Comparison of ENCODE assay signal across 10 cellular contexts in the genomic region with DNA sequence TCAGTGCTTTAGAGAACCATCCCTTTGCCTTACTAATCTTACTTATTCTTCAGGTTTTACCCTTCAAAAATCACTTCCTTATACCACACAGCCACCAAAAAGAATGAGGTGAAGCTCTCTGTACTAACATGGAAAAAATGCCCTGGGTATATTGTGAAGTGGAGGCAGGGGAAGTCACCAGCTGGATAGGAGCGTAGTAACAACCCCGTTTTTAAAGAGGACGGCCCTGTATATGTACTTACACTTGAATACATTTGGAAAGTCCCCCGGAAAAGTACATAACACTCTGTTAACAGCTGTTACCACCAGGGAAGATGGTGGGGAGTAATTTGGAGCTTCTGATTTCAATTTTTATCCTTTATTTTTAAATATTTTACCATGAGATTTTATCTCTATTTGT. TPM values are rescaled to one million over a fixed set of nuclear protein-coding genes. Genes with fewer than 3 reads are reported as not detected.
A peak's percentile ranks its signal among the peaks of the same experiment; 100 is the strongest.
DNase-seq lines count a peak whose midpoint lies in the region; ATAC-seq and TF ChIP-seq lines count a peak whose summit lies in the region.
"Had no signal": no experiment of that assay in that cellular context is flagged by ENCODE, and none has a peak within 500 bp of the region (broad histone marks: within the 10 kb centered on the region; RNA-seq: fewer than 3 reads in every experiment).

No MANE protein-coding gene starts in this region.

- 20 to 29% methylated on average over 4 of the region's 4 CpGs for WGBS in tibial nerve, 2 donors

- H3K4me3 ChIP-seq in OCI-LY7 (ENCODE audit: low read depth, low read length, poor library complexity, severe bottlenecking) (peak overlapping the region; percentile 40), tibial nerve (no peak overlapping the region)
- H3K4me3 ChIP-seq: thoracic aorta had no signal

- peak overlapping the region; percentile 78 for H3K4me2 ChIP-seq in OCI-LY7 (ENCODE audit: low read length)

- TF ChIP-seq POLR2A in tibial nerve (IDR thresholded peaks at IDR 0.05) = no peak

- peak overlapping the region; percentile 97 for H3K27ac ChIP-seq in OCI-LY7 (ENCODE audit: low read depth, low read length, poor library complexity, severe bottlenecking)
- peak overlapping the region in 3 of 4 donors; percentile 2 to 55 (median 34) for H3K27ac ChIP-seq in tibial nerve
- H3K27ac ChIP-seq: neutrophil had no signal

- no peaks in the 10 kb centered on the region for H3K27me3 ChIP-seq in tibial nerve
- H3K27me3 ChIP-seq: neutrophil had no signal

- intact Hi-C loops in OCI-LY7 (cut with micrococcal nuclease; ENCODE audit: unreplicated experiment) = loop anchor here (2.0 kb wide), 1 partner anchor 17 kb away; no protein-coding TSS in a partner anchor

- POLR2A ChIA-PET in OCI-LY7 (lab: Charles Lee) = interaction anchor here (0.8 to 1.4 kb wide), 15 partner anchors 8 to 215 kb away, joined by 3 to 9 read pairs (median 3); a partner anchor contains a TSS

- no peaks in the 10 kb centered on the region for H3K36me3 Mint-ChIP-seq in activated T-cell treated with anti-CD3 and anti-CD28 coated beads, Interleukin-2, amount 50 U/mL, for 72 hours (ENCODE audit: insufficient read depth in 2 of 2)

- peak overlapping the region; percentile 96 for H2AFZ ChIP-seq in OCI-LY7 (ENCODE audit: low read length)

- peak; percentile 67 to 69 for ATAC-seq in activated T-cell treated with anti-CD3 and anti-CD28 coated beads, Interleukin-2, amount 50 U/mL, for 72 hours (replicated peaks in 1 of 2)
- ATAC-seq in esophagus mucosa (peak; percentile 14), HG03139 (IDR thresholded peaks at IDR 0.05; ENCODE audit: unreplicated experiment) (no peak), HG02840 (IDR thresholded peaks at IDR 0.05; ENCODE audit: low FRiP score, unreplicated experiment) (no peak)

- H3K4me3 Mint-ChIP-seq in activated T-cell treated with anti-CD3 and anti-CD28 coated beads, Interleukin-2, amount 50 U/mL, for 72 hours = peak overlapping the region; percentile 72 to 75

- H3K9me3 Mint-ChIP-seq in activated T-cell treated with anti-CD3 and anti-CD28 coated beads, Interleukin-2, amount 50 U/mL, for 72 hours = peaks cover 0 to 2% of the 10 kb centered on the region in 2 donors

- peak overlapping the region; percentile 96 for H3K27ac Mint-ChIP-seq in activated T-cell treated with anti-CD3 and anti-CD28 coated beads, Interleukin-2, amount 50 U/mL, for 72 hours

- no peaks in the 10 kb centered on the region for H3K36me3 ChIP-seq in OCI-LY7 (ENCODE audit: insufficient read depth, low read length)
- H3K36me3 ChIP-seq in tibial nerve = no peaks in the 10 kb centered on the region
- H3K36me3 ChIP-seq: neutrophil, thoracic aorta had no signal

- H3K4me1 ChIP-seq in OCI-LY7 (ENCODE audit: insufficient read depth, low read length, poor library complexity, severe bottlenecking) (peaks cover 62% of the 10 kb centered on the region), tibial nerve (peaks cover 0 to 9% (median 0%) of the 10 kb centered on the region in 4 donors)

- no peaks in the 10 kb centered on the region for H3K27me3 Mint-ChIP-seq in activated T-cell treated with anti-CD3 and anti-CD28 coated beads, Interleukin-2, amount 50 U/mL, for 72 hours (ENCODE audit: low read depth)

- H3K9me2 ChIP-seq in OCI-LY7 (ENCODE audit: insufficient read depth, low read length) = no peaks in the 10 kb centered on the region

- H4K20me1 ChIP-seq in OCI-LY7 (ENCODE audit: insufficient read depth, low read length) = no peaks in the 10 kb centered on the region

- H3K79me2 ChIP-seq in OCI-LY7 (ENCODE audit: insufficient read depth, low read depth, low read length) = no peaks in the 10 kb centered on the region

- CTCF ChIA-PET in OCI-LY7 (lab: Charles Lee; ENCODE audit: unreplicated experiment) = interaction anchor here (1.0 kb wide), 1 partner anchor 9 kb away, joined by 3 read pairs; no protein-coding TSS in a partner anchor

- peak in 1 of 2 donors; percentile 27 for DNase-seq in activated T-cell treated with anti-CD3 and anti-CD28 coated beads, Interleukin-2, amount 50 U/mL, for 72 hours
- no peak for DNase-seq in activated T-cell treated with anti-CD3 and anti-CD28 coated beads, Interleukin-2, amount 50 U/mL, for 48 hours
- DNase-seq in OCI-LY7 (ENCODE audit: low spot score) (peak; percentile 61), tibial nerve (ENCODE audit: low spot score in 2 of 2) (no peak), NCI-H1436 treated with DMSO at 0.1 percent for 48 hours (lab: John Stamatoyannopoulos, UW) (no peak)

- no peak for TF ChIP-seq CTCF in OCI-LY7 (conservative IDR thresholded peaks at IDR 0.05; ENCODE audit: low read length)
- TF ChIP-seq CTCF in tibial nerve (IDR thresholded peaks at IDR 0.05) = no peak

- H3K9me3 ChIP-seq in OCI-LY7 (ENCODE audit: low read length) (peaks cover 8% of the 10 kb centered on the region; the same call in 1 of the 2 replicates), tibial nerve (no peaks in the 10 kb centered on the region)
- H3K9me3 ChIP-seq: neutrophil, thoracic aorta had no signal

- TSS peak; percentile 97 for BruUV-seq in OCI-LY7 (replicated peaks; lab: Mats Ljungman, UMichigan)

- peaks cover 61% of the 10 kb centered on the region for H3K4me1 Mint-ChIP-seq in activated T-cell treated with anti-CD3 and anti-CD28 coated beads, Interleukin-2, amount 50 U/mL, for 72 hours (ENCODE audit: low read depth)

- TF ChIP-seq EP300 in tibial nerve (IDR thresholded peaks at IDR 0.05) = no peak

RNA-seq across cellular contexts. Expression of a gene that starts 28.2 kb away (rescaled TPM):
- 100 to 1,000 TPM; 138 to 156 TPM for total RNA-seq in activated T-cell treated with anti-CD3 and anti-CD28 coated beads, Interleukin-2, amount 50 U/mL, for 72 hours
- 87.7 and 94.7 TPM in 2 replicates for total RNA-seq in OCI-LY7 (2014; rRNA removed; shearing (Covaris generic))
- total RNA-seq in OCI-LY7 (2022) (200 and 220 TPM in 2 replicates), esophagus mucosa (80.6 TPM), tibial nerve (10 to 100 TPM; 61.5 to 92.6 (median 78.6) TPM)

RNA-seq across cellular contexts. Expression of a gene that starts 47.3 kb away (rescaled TPM):
- 100 to 1,000 TPM; 437 to 541 TPM for total RNA-seq in activated T-cell treated with anti-CD3 and anti-CD28 coated beads, Interleukin-2, amount 50 U/mL, for 72 hours
- total RNA-seq in OCI-LY7 (2014; rRNA removed; shearing (Covaris generic)) = 208 and 211 TPM in 2 replicates
- total RNA-seq in OCI-LY7 (2022) (186 and 196 TPM in 2 replicates), esophagus mucosa (100 TPM), tibial nerve (100 to 1,000 TPM; 127 to 184 (median 159) TPM)

Comparison
In these comparisons a context has a peak if more than half of its experiments do, and no peak if none do; other contexts are left out.
1. ATAC-seq: peak in activated T-cell treated with anti-CD3 and anti-CD28 coated beads, Interleukin-2, amount 50 U/mL, for 72 hours (2 of 2) and esophagus mucosa (single experiment); none in HG03139 (single experiment) and HG02840 (single experiment).